ENCODE assay signal across 8 cellular contexts in the genomic region with DNA sequence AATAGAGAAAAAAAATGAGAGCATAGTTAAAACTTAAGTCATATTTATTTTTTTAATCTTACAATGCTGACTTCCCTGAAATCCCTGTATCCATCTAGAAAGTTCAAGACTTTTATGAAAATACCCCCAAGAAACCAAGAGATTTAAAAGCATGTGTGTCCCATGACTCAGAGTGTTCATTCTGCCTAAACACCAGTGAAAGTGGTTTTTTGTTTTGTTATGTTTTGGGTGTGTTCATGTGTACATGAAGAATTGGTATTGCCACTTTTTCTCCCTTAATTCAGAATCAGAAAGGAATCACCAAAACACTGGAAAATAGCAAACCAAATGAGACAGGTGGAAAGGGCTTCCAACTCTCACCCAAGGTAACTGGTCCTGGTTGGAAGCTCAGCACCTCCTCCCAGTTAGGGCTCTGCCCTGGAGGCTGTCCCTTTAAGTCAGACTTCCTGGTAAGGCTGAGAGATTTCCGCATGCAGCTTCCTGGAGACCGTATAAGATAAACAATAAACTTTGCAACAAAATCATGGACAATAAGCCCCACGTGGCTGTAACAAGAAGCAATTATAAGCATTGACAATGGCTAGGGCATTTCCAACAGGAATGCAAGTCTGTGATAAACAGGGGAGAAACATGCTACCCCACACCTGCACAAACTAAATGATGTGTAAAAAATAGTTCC.
DNase-seq lines count a peak whose midpoint lies in the region; FAIRE-seq and TF ChIP-seq lines count a peak whose summit lies in the region.

No MANE protein-coding gene starts in this region.

- H3K27me3 Mint-ChIP-seq in activated naive CD8-positive, alpha-beta T cell: no peaks in the 10 kb centered on the region

- H3K9me3 Mint-ChIP-seq in activated naive CD8-positive, alpha-beta T cell (ENCODE audit: low read depth): no peaks in the 10 kb centered on the region

- DNase-seq in AG20443 (ENCODE audit: low spot score): peak; percentile 23
- peak; percentile 84 for DNase-seq in HT-29 (ENCODE audit: low spot score)
- DNase-seq in keratinocyte (ENCODE audit: low read depth, low spot score): peak; percentile 19
- peak in 1 of 2 donors; percentile 25 for DNase-seq in tibial nerve (ENCODE audit: low spot score in 2 of 2)
- DNase-seq in inferior parietal cortex (ENCODE audit: extremely low spot score): no peak
- DNase-seq in NCI-H1436 (lab: John Stamatoyannopoulos, UW): no peak
- no peak for DNase-seq in GM03348 (ENCODE audit: low spot score)

- peak overlapping the region; percentile 51 for H3K4me3 Mint-ChIP-seq in activated naive CD8-positive, alpha-beta T cell

- H3K36me3 Mint-ChIP-seq in activated naive CD8-positive, alpha-beta T cell: no peaks in the 10 kb centered on the region

- H3K4me1 ChIP-seq in keratinocyte (ENCODE audit: control insufficient read depth, extremely low read depth, insufficient read depth, low read length): peaks cover 32% of the 10 kb centered on the region
- H3K4me1 ChIP-seq in tibial nerve: peaks cover 0 to 62% (median 19%) of the 10 kb centered on the region in 4 donors

- no peak for TF ChIP-seq CTCF in keratinocyte (optimal IDR thresholded peaks at IDR 0.05 in 1 of 3, IDR thresholded peaks at IDR 0.05 in 1 of 3, conservative IDR thresholded peaks at IDR 0.05 in 1 of 3; ENCODE audit: extremely low read depth in 1 of 3, insufficient read depth in 2 of 3, low read length in 3 of 3)
- TF ChIP-seq CTCF in tibial nerve (IDR thresholded peaks at IDR 0.05): no peak

- peak overlapping the region; percentile 89 for H3K27ac Mint-ChIP-seq in activated naive CD8-positive, alpha-beta T cell

- H2AFZ ChIP-seq in keratinocyte (ENCODE audit: control insufficient read depth, low read length): peak overlapping the region; percentile 41

- no peaks in the 10 kb centered on the region for H3K79me2 ChIP-seq in keratinocyte (ENCODE audit: control insufficient read depth, insufficient read depth, low read length)

- peak; percentile 65 for FAIRE-seq in keratinocyte (lab: Jason Lieb, UNC)

- H3K27me3 ChIP-seq in keratinocyte (ENCODE audit: control insufficient read depth, extremely low read depth, insufficient read depth, low read length) (no peaks in the 10 kb centered on the region), tibial nerve (no peaks in the 10 kb centered on the region)

- H3K9me3 ChIP-seq in keratinocyte (ENCODE audit: control insufficient read depth, low read depth, low read length): no peaks in the 10 kb centered on the region
- H3K9me3 ChIP-seq in tibial nerve: no peaks in the 10 kb centered on the region

- H3K4me2 ChIP-seq in keratinocyte (ENCODE audit: control insufficient read depth, extremely low read depth, insufficient read depth, low read depth, low read length): peak overlapping the region; percentile 62

- no peaks in the 10 kb centered on the region for H3K9me1 ChIP-seq in keratinocyte (ENCODE audit: control insufficient read depth, extremely low read depth, insufficient read depth, low read length)

- WGBS in tibial nerve, 2 donors: 0 to 8% methylated on average over 3 of the region's 3 CpGs

- H3K36me3 ChIP-seq in keratinocyte (ENCODE audit: control insufficient read depth in 2 of 2, extremely low read depth in 1 of 2, insufficient read depth in 2 of 2, low read length in 2 of 2) (no peaks in the 10 kb centered on the region), tibial nerve (no peaks in the 10 kb centered on the region)

- H3K4me3 ChIP-seq in keratinocyte (ENCODE audit: control insufficient read depth in 2 of 3, extremely low read depth in 1 of 3, insufficient read depth in 2 of 3, low read depth in 1 of 3, low read length in 3 of 3): no peak overlapping the region
- no peak overlapping the region for H3K4me3 ChIP-seq in tibial nerve

- peak; percentile 46 to 53 for TF ChIP-seq EP300 in tibial nerve (IDR thresholded peaks at IDR 0.05)

- H3K27ac ChIP-seq in keratinocyte (ENCODE audit: control insufficient read depth, insufficient read depth, low read length) (peak overlapping the region; percentile 54), tibial nerve (peak overlapping the region in 2 of 4 donors; percentile 45 to 63)

- no peaks in the 10 kb centered on the region for H4K20me1 ChIP-seq in keratinocyte (ENCODE audit: control insufficient read depth, extremely low read depth, insufficient read depth, low read length)

- no peak overlapping the region for H3K9ac ChIP-seq in keratinocyte (ENCODE audit: control insufficient read depth, extremely low read depth, insufficient read depth, low read length)

- H3K4me1 Mint-ChIP-seq in activated naive CD8-positive, alpha-beta T cell (ENCODE audit: low read depth): peaks cover 82% of the 10 kb centered on the region

- TF ChIP-seq POLR2A in tibial nerve (IDR thresholded peaks at IDR 0.05): no peak

- dilution Hi-C loops in keratinocyte (cut with MboI; ENCODE audit: extremely low pct_ligation_motif_present, low sequenced_read_pairs): no loop called here

Comparison
In these comparisons a context has a peak if more than half of its experiments do, and no peak if none do; other contexts are left out.
1. DNase-seq: peak in AG20443 (single experiment), HT-29 (single experiment) and keratinocyte (single experiment); none in inferior parietal cortex (single experiment), NCI-H1436 (single experiment) and GM03348 (single experiment).